Comparison of ENCODE assay signal across 1 cellular context in the genomic region with DNA sequence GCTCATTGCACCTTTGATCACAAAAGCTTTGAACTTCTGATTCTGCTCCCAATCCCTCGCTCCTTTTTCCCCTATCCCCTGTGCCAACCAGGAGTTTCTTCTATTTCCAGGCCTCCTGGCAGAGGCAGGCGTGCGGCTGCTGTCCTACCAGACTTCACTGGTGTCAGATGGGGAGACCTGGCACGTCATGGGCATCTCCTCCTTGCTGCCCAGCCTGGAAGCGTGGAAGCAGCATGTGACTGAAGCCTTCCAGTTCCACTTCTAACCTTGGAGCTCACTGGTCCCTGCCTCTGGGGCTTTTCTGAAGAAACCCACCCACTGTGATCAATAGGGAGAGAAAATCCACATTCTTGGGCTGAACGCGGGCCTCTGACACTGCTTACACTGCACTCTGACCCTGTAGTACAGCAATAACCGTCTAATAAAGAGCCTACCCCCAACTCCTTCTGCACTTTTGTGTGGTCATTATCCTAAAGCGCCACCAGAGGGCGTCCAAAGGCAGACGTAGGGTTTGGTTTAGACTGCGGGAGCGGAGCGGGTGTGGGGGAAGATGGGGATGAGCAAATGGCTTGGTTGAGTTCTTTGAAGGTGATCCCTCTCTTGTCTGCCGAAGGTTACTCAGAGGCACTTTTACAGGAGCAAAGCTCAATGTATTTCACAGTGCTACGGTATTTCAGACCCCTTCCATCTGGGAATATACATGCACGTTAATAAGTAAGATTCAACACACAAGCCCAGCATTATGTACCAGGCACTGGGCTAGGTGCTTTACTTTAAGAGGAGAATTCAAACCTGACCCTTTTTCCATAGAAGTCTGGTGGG.
A peak's percentile ranks its signal among the peaks of the same experiment; 100 is the strongest.
TF ChIP-seq lines count a peak whose summit lies in the region.

No MANE protein-coding gene starts in this region.

TF ChIP-seq in IMR-90, 13 proteins besides CTCF, POLR2A, EP300 and RAD21 (continued from another document):
- TF ChIP-seq RCOR1 (IDR thresholded peaks at IDR 0.05; ENCODE audit: insufficient replicate concordance, low read length) (no peak), MXI1 (IDR thresholded peaks at IDR 0.05; ENCODE audit: borderline replicate concordance, low read depth, low read length) (no peak), CEBPB (IDR thresholded peaks at IDR 0.05; ENCODE audit: low read depth, low read length) (no peak), SMC3 (IDR thresholded peaks at IDR 0.05; ENCODE audit: low read depth, low read length) (peak; percentile 74)
